ENCODE assay signal across 21 cellular contexts in the genomic region with DNA sequence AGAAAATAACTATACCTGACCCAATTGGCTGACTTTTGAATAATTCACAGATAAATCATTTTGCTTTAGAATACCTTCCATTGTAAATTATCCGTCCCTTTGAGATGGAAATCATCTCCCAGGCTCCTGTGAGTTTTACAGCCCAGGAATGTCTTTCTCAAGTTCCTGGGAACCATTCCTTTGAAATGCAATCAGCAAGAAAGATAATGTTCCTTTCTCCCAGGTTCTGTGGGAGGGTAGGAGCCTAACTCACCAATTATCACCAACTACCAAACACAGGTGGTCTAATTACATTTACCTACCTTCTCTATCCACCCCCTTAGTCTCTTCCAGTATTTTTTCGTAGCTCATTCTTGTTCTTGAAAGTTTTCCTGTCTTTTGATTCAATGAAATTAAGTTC.
A peak's percentile ranks its signal among the peaks of the same experiment; 100 is the strongest.
DNase-seq lines count a peak whose midpoint lies in the region; TF ChIP-seq lines count a peak whose summit lies in the region.
"Had no signal": no experiment of that assay in that cellular context is flagged by ENCODE, and none has a peak within 500 bp of the region (broad histone marks: within the 10 kb centered on the region; RNA-seq: fewer than 3 reads in every experiment).

No MANE protein-coding gene starts in this region.

- H3K36me3 ChIP-seq in HUES48 (ENCODE audit: control insufficient read depth, insufficient read depth, low read length) = no peaks in the 10 kb centered on the region
- H3K36me3 ChIP-seq in endodermal cell (ENCODE audit: control insufficient read depth, insufficient read depth, low read length) = no peaks in the 10 kb centered on the region
- H3K36me3 ChIP-seq in mesendoderm (ENCODE audit: control insufficient read depth, insufficient read depth, low read length) = no peaks in the 10 kb centered on the region
- H3K36me3 ChIP-seq: BE2C; BLaER1 treated with 17β-estradiol and CSF1 and Interleukin-3, amounts not matched to agents 10 nM and 100 nM had no signal

- no peak overlapping the region for H2BK5ac ChIP-seq in mesendoderm (ENCODE audit: low read length)

- H2BK15ac ChIP-seq in mesendoderm (replicated peaks; ENCODE audit: low read depth) = no peak overlapping the region

- no peak overlapping the region for H3K18ac ChIP-seq in mesendoderm (ENCODE audit: low read length)

- H3K79me2 ChIP-seq in mesendoderm (ENCODE audit: control insufficient read depth, insufficient read depth, low read length) = no peaks in the 10 kb centered on the region

- WGBS in endodermal cell (ENCODE audit: insufficient coverage in 1 of 2, insufficient read length in 1 of 2), 2 experiments = 13 to 41% methylated on average over 2 of the region's 2 CpGs
- WGBS in mesendoderm (ENCODE audit: extremely low coverage, insufficient coverage, low lambda C conversion rate) = no CpG with 5 or more reads among the region's 2 CpGs

- no peaks in the 10 kb centered on the region for H3K79me1 ChIP-seq in mesendoderm (ENCODE audit: low read length)

- H3K4me1 Mint-ChIP-seq in endodermal cell = peaks cover 34% of the 10 kb centered on the region
- H3K4me1 Mint-ChIP-seq: CD14-positive monocyte; CD8-positive, alpha-beta memory T cell; GM23338 had no signal

- H3K23ac ChIP-seq in mesendoderm (ENCODE audit: low read length) = no peak overlapping the region

- H3K9me3 Mint-ChIP-seq in endodermal cell = peaks cover 6% of the 10 kb centered on the region
- H3K9me3 Mint-ChIP-seq: CD4-positive, alpha-beta T cell had no signal

- no peak overlapping the region for H3K4me2 ChIP-seq in mesendoderm (ENCODE audit: low read length)
- H3K4me2 ChIP-seq: A549; BLaER1 treated with 17β-estradiol and CSF1 and Interleukin-3, amounts not matched to agents 10 nM and 100 nM; GM23338 had no signal

- no peak overlapping the region for H3K56ac ChIP-seq in mesendoderm (ENCODE audit: low read length)

- H3K27me3 Mint-ChIP-seq in endodermal cell (ENCODE audit: insufficient read depth) = peaks cover 34% of the 10 kb centered on the region
- H3K27me3 Mint-ChIP-seq: CD4-positive, alpha-beta T cell; CD8-positive, alpha-beta memory T cell had no signal

- H3K4me3 Mint-ChIP-seq in endodermal cell = no peak overlapping the region
- H3K4me3 Mint-ChIP-seq: CD14-positive monocyte; CD4-positive, alpha-beta T cell; GM23338 had no signal

- peak overlapping the region; percentile 75 for H3K27ac Mint-ChIP-seq in endodermal cell
- H3K27ac Mint-ChIP-seq: CD14-positive monocyte; CD4-positive, alpha-beta T cell; CD8-positive, alpha-beta memory T cell; GM23338 had no signal

- no peak overlapping the region for H2AK5ac ChIP-seq in mesendoderm (ENCODE audit: low read length)

- DNase-seq in ELF-1 (ENCODE audit: low read depth, low spot score) = peak; percentile 1
- DNase-seq in endodermal cell = peak; percentile 63
- DNase-seq in mesendoderm = peak; percentile 94
- no peak for DNase-seq in NCI-H510A (lab: John Stamatoyannopoulos, UW)
- DNase-seq in hippocampal formation (lab: John Stamatoyannopoulos, UW) = no peak
- no peak for DNase-seq in DMS79 (lab: John Stamatoyannopoulos, UW)
- DNase-seq in germinal center (ENCODE audit: low spot score) = no peak
- DNase-seq: 8988T; ACHN; AML-193; BE2C; CD4-positive, alpha-beta T cell; CD8-positive, alpha-beta memory T cell; EL; GF-D8; HCEC 1CT had no signal

- peaks cover 92% of the 10 kb centered on the region for H3K27me3 ChIP-seq in HUES48 (ENCODE audit: control insufficient read depth, insufficient read depth, low read length)
- H3K27me3 ChIP-seq in endodermal cell (ENCODE audit: control insufficient read depth, insufficient read depth, low read length, poor library complexity, severe bottlenecking) = no peaks in the 10 kb centered on the region
- H3K27me3 ChIP-seq in mesendoderm (ENCODE audit: insufficient read depth, low read length, poor library complexity) = peaks cover 6% of the 10 kb centered on the region
- H3K27me3 ChIP-seq: BE2C; BLaER1 treated with 17β-estradiol and CSF1 and Interleukin-3, amounts not matched to agents 10 nM and 100 nM had no signal

- no peak overlapping the region for H4K5ac ChIP-seq in mesendoderm (ENCODE audit: low read length)

- no peak overlapping the region for H3K4me3 ChIP-seq in HUES48 (ENCODE audit: low read depth, low read length)
- no peak overlapping the region for H3K4me3 ChIP-seq in endodermal cell (ENCODE audit: low read length)
- no peak overlapping the region for H3K4me3 ChIP-seq in mesendoderm (ENCODE audit: low read length)
- H3K4me3 ChIP-seq: A549; BLaER1 treated with 17β-estradiol and CSF1 and Interleukin-3, amounts not matched to agents 10 nM and 100 nM; GM23338 had no signal

- no peak overlapping the region for H3K9ac ChIP-seq in HUES48 (ENCODE audit: low read depth, low read length)
- no peak overlapping the region for H3K9ac ChIP-seq in endodermal cell (ENCODE audit: extremely low read depth, low read length, poor library complexity, severe bottlenecking)
- no peak overlapping the region for H3K9ac ChIP-seq in mesendoderm (ENCODE audit: low read length)
- H3K9ac ChIP-seq: BLaER1 treated with 17β-estradiol and CSF1 and Interleukin-3, amounts not matched to agents 10 nM and 100 nM had no signal

- no peak overlapping the region for H4K8ac ChIP-seq in mesendoderm (ENCODE audit: low read depth, low read length)

- H2BK120ac ChIP-seq in mesendoderm (ENCODE audit: low read depth, low read length) = no peak overlapping the region

- H3K9me3 ChIP-seq in HUES48 (ENCODE audit: control insufficient read depth, insufficient read depth, low read length) = no peaks in the 10 kb centered on the region
- H3K9me3 ChIP-seq in endodermal cell (ENCODE audit: control insufficient read depth, low read length) = peaks cover 60% of the 10 kb centered on the region
- H3K9me3 ChIP-seq: A549; BE2C; BLaER1 treated with 17β-estradiol and CSF1 and Interleukin-3, amounts not matched to agents 10 nM and 100 nM had no signal

- H3K4me1 ChIP-seq in HUES48 (ENCODE audit: control insufficient read depth, insufficient read depth, low read length) (peaks cover 19% of the 10 kb centered on the region), endodermal cell (ENCODE audit: control insufficient read depth, insufficient read depth, low read length) (no peaks in the 10 kb centered on the region), mesendoderm (ENCODE audit: control insufficient read depth, low read depth, low read length) (peaks cover 5% of the 10 kb centered on the region)
- H3K4me1 ChIP-seq: A549; BE2C; BLaER1 treated with 17β-estradiol and CSF1 and Interleukin-3, amounts not matched to agents 10 nM and 100 nM had no signal

- H3K4ac ChIP-seq in mesendoderm (ENCODE audit: low read depth, low read length) = no peak overlapping the region

- no peaks in the 10 kb centered on the region for H3K36me3 Mint-ChIP-seq in endodermal cell (ENCODE audit: low read depth)
- H3K36me3 Mint-ChIP-seq: CD14-positive monocyte; CD8-positive, alpha-beta memory T cell had no signal

- H3K27ac ChIP-seq in HUES48 (ENCODE audit: low read depth, low read length) = peak overlapping the region; percentile 31
- no peak overlapping the region for H3K27ac ChIP-seq in endodermal cell (ENCODE audit: low read depth, low read length)
- H3K27ac ChIP-seq in mesendoderm (ENCODE audit: low read depth, low read length) = no peak overlapping the region
- H3K27ac ChIP-seq: A549; BLaER1 treated with 17β-estradiol and CSF1 and Interleukin-3, amounts not matched to agents 10 nM and 100 nM had no signal

- no peak for TF ChIP-seq CTCF in endodermal cell (conservative IDR thresholded peaks at IDR 0.05)

Comparison
In these comparisons a context has a peak if more than half of its experiments do, and no peak if none do; other contexts are left out.
1. DNase-seq: peak in ELF-1 (single experiment), endodermal cell (single experiment) and mesendoderm (single experiment); none in NCI-H510A (single experiment), hippocampal formation (0 of 2), DMS79 (single experiment) and germinal center (single experiment).